19 cellular contexts compared by ENCODE assay signal in genomic region chr12:95262808-95263207, GRCh38. TPM values are rescaled to one million over a fixed set of nuclear protein-coding genes. Genes with fewer than 3 reads are reported as not detected.
A peak's percentile ranks its signal among the peaks of the same experiment; 100 is the strongest.
DNase-seq lines count a peak whose midpoint lies in the region; ATAC-seq and TF ChIP-seq lines count a peak whose summit lies in the region.
"Had no signal": no experiment of that assay in that cellular context is flagged by ENCODE, and none has a peak within 500 bp of the region (broad histone marks: within the 10 kb centered on the region; RNA-seq: fewer than 3 reads in every experiment).

No MANE protein-coding gene starts in this region.

- peak; percentile 39 for DNase-seq in EL
- peak; percentile 53 for DNase-seq in M059J (ENCODE audit: low read depth)
- peak; percentile 49 for DNase-seq in endothelial cell (ENCODE audit: low spot score)
- no peak for DNase-seq in left lung
- no peak for DNase-seq in NCI-H446 (lab: John Stamatoyannopoulos, UW)
- no peak for DNase-seq in substantia nigra (lab: John Stamatoyannopoulos, UW)
- DNase-seq: activated CD4-positive, alpha-beta T cell treated with anti-CD3 and anti-CD28 coated beads for 4 hours; activated CD8-positive, alpha-beta memory T cell treated with anti-CD3 and anti-CD28 coated beads, Interleukin-2, amount 50 U/mL, for 48 hours; activated naive CD4-positive, alpha-beta T cell treated with Interleukin-2 at 50 U/mL for 16 hours; Caco-2; mesenchymal stem cell; NCI-H187 treated with DMSO at 0.1 percent for 48 hours; NCI-H774; RPMI8226; stimulated activated CD4-positive, alpha-beta T cell treated with anti-CD3 and anti-CD28 coated beads, Interleukin-1b, Interleukin-23, amount 100 ng/mL, for 48 hours had no signal

- H3K4me3 Mint-ChIP-seq in endothelial cell (ENCODE audit: unreplicated experiment), result no peak overlapping the region
- H3K4me3 Mint-ChIP-seq: neural crest cell; T-helper 2 cell treated with Interferon-gamma antibody and Interleukin-4, amounts not matched to agents 5 μg/mL and 100 μg/mL, for 36 hours had no signal

- H3K36me3 Mint-ChIP-seq in endothelial cell (ENCODE audit: low read depth, unreplicated experiment), result peaks cover 4% of the 10 kb centered on the region

- no peaks in the 10 kb centered on the region for H3K9me3 Mint-ChIP-seq in endothelial cell (ENCODE audit: unreplicated experiment)
- H3K9me3 Mint-ChIP-seq: neural crest cell; T-helper 2 cell treated with Interferon-gamma antibody and Interleukin-4, amounts not matched to agents 5 μg/mL and 100 μg/mL, for 36 hours had no signal

- H3K27me3 ChIP-seq in left lung, result no peaks in the 10 kb centered on the region

- peak; percentile 58 for ATAC-seq in left lung
- no peak for ATAC-seq in GM21367 (IDR thresholded peaks at IDR 0.05; ENCODE audit: unreplicated experiment)
- no peak for ATAC-seq in HG03139 (IDR thresholded peaks at IDR 0.05; ENCODE audit: unreplicated experiment)

- peaks cover 2% of the 10 kb centered on the region for H3K27me3 Mint-ChIP-seq in endothelial cell (ENCODE audit: unreplicated experiment)

- H3K27ac ChIP-seq in left lung, result peak overlapping the region in 1 of 2 donors; percentile 59
- H3K27ac ChIP-seq in substantia nigra (ENCODE audit: low read depth, low read length, poor library complexity, severe bottlenecking), result no peak overlapping the region

- peaks cover 0 to 37% of the 10 kb centered on the region in 2 donors for H3K36me3 ChIP-seq in left lung

- H3K4me3 ChIP-seq in left lung, result no peak overlapping the region

- no peak for TF ChIP-seq CTCF in endothelial cell (IDR thresholded peaks at IDR 0.05; ENCODE audit: unreplicated experiment)
- no peak for TF ChIP-seq CTCF in left lung (IDR thresholded peaks at IDR 0.05)

- peak overlapping the region; percentile 80 for H3K27ac Mint-ChIP-seq in endothelial cell (ENCODE audit: unreplicated experiment)
- H3K27ac Mint-ChIP-seq: T-helper 2 cell treated with Interferon-gamma antibody and Interleukin-4, amounts not matched to agents 5 μg/mL and 100 μg/mL, for 36 hours had no signal

- H3K4me1 Mint-ChIP-seq in endothelial cell (ENCODE audit: unreplicated experiment), result peaks cover 26% of the 10 kb centered on the region
- H3K4me1 Mint-ChIP-seq: neural crest cell had no signal

- H3K4me1 ChIP-seq in left lung, result peaks cover 0 to 14% of the 10 kb centered on the region in 2 donors
- H3K4me1 ChIP-seq: Caco-2 had no signal

- intact Hi-C loops in left lung (cut with DNase I), result no loop called here

- H3K9me3 ChIP-seq in left lung, result no peaks in the 10 kb centered on the region
- H3K9me3 ChIP-seq: Caco-2 had no signal

RNA-seq across cellular contexts. Expression of gene VEZT, which starts 45.2 kb away (rescaled TPM):
- 52.2 and 52.6 TPM in 2 replicates for total RNA-seq in M059J (2014; rRNA removed; shearing (Covaris generic))
- total RNA-seq in endothelial cell (ENCODE audit: unreplicated experiment), result 89.9 TPM
- 10 to 100 TPM; 69.4 to 84.3 TPM for total RNA-seq in left lung

RNA-seq across cellular contexts. Expression of gene FGD6, which starts 45.5 kb away (rescaled TPM):
- total RNA-seq in M059J (2014; rRNA removed; shearing (Covaris generic)), result 5.4 and 7.5 TPM in 2 replicates
- 35.4 TPM for total RNA-seq in endothelial cell (ENCODE audit: unreplicated experiment)
- 10 to 100 TPM; 17.3 to 36.0 TPM for total RNA-seq in left lung

Comparison
In these comparisons a context has a peak if more than half of its experiments do, and no peak if none do; other contexts are left out.
1. DNase-seq: peak in EL (single experiment), M059J (single experiment) and endothelial cell (single experiment); none in left lung (0 of 2), NCI-H446 (0 of 2) and substantia nigra (0 of 49).